In genomic region chr10:130136214-130137076, GRCh38 we compare ENCODE assay signal across 8 cellular contexts. TPM values are rescaled to one million over a fixed set of nuclear protein-coding genes. Genes with fewer than 3 reads are reported as not detected.
DNase-seq lines count a peak whose midpoint lies in the region; ATAC-seq, FAIRE-seq and TF ChIP-seq lines count a peak whose summit lies in the region.

TSS of gene GLRX3 (plus strand) at chr10:130136391. CDS start at chr10:130136421, 30 bp downstream.

- H3K27me3 ChIP-seq in SJSA1 (replicated peaks) (no peaks in the 10 kb centered on the region), neutrophil (peaks cover 28% of the 10 kb centered on the region)

- H3K9me3 Mint-ChIP-seq in activated naive CD4-positive, alpha-beta T cell treated with anti-CD3 and anti-CD28 coated beads for 36 hours, result no peaks in the 10 kb centered on the region

- H3K36me3 Mint-ChIP-seq in activated naive CD4-positive, alpha-beta T cell treated with anti-CD3 and anti-CD28 coated beads for 36 hours (ENCODE audit: low read depth), result peaks cover 4% of the 10 kb centered on the region

- H3K9me3 ChIP-seq in SJSA1 (replicated peaks) (no peaks in the 10 kb centered on the region), neutrophil (no peaks in the 10 kb centered on the region)

- peaks cover 6% of the 10 kb centered on the region for H3K27me3 Mint-ChIP-seq in activated naive CD4-positive, alpha-beta T cell treated with anti-CD3 and anti-CD28 coated beads for 36 hours (ENCODE audit: low read depth)

- TF ChIP-seq CTCF in neutrophil (IDR thresholded peaks at IDR 0.05), result no peak

- ATAC-seq in GM21825 (IDR thresholded peaks at IDR 0.05; ENCODE audit: unreplicated experiment), result peak; percentile 85

- intact Hi-C loops in activated naive CD4-positive, alpha-beta T cell treated with anti-CD3 and anti-CD28 coated beads for 36 hours (cut with micrococcal nuclease), result loop anchor here (1.0 to 2.0 kb wide), 3 partner anchors 25 to 669 kb away; partner anchors contain the start of gene MGMT

- peaks cover 48% of the 10 kb centered on the region for H3K4me1 Mint-ChIP-seq in activated naive CD4-positive, alpha-beta T cell treated with anti-CD3 and anti-CD28 coated beads for 36 hours (ENCODE audit: low read depth)

- CTCF ChIA-PET in activated naive CD4-positive, alpha-beta T cell treated with anti-CD3 and anti-CD28 coated beads for 36 hours (lab: Charles Lee), result interaction anchor here (1.7 to 3.3 kb wide), 2 partner anchors 9 to 26 kb away, joined by 7 to 21 read pairs; partner anchors contain the start of gene C10orf143

- H3K4me1 ChIP-seq in SJSA1 (replicated peaks), result peaks cover 19% of the 10 kb centered on the region
- H3K4me1 ChIP-seq in neutrophil (ENCODE audit: control insufficient read depth in 1 of 2, insufficient read depth in 1 of 2, low read depth in 1 of 2, low read length in 1 of 2), result peaks cover 16 to 18% of the 10 kb centered on the region in 2 experiments

- peaks cover 36% of the 10 kb centered on the region for H3K36me3 ChIP-seq in SJSA1
- H3K36me3 ChIP-seq in neutrophil, result no peaks in the 10 kb centered on the region

- peak; percentile 93 for DNase-seq in ELF-1 (ENCODE audit: low read depth, low spot score)
- peak; percentile 72 for DNase-seq in LHCN-M2 (ENCODE audit: low read depth)
- peak; percentile 88 to 89 for DNase-seq in SJSA1 (ENCODE audit: low read depth in 1 of 2, low spot score in 2 of 2)
- DNase-seq in activated naive CD4-positive, alpha-beta T cell treated with anti-CD3 and anti-CD28 coated beads for 36 hours, result peak; percentile 86
- DNase-seq in frontal cortex (ENCODE audit: low spot score in 2 of 2), result peak; percentile 98
- DNase-seq in substantia nigra (lab: John Stamatoyannopoulos, UW), result peak in 48 of 49 donors; percentile 22 to 90 (median 70)

- peak within 1 kb of the TSS; percentile 91 for H3K4me3 Mint-ChIP-seq in activated naive CD4-positive, alpha-beta T cell treated with anti-CD3 and anti-CD28 coated beads for 36 hours

- H3K27ac ChIP-seq in SJSA1, result peak within 1 kb of the TSS; percentile 57
- H3K27ac ChIP-seq in neutrophil, result peak within 1 kb of the TSS; percentile 62
- H3K27ac ChIP-seq in substantia nigra (ENCODE audit: low read depth, low read length, poor library complexity, severe bottlenecking), result peak within 1 kb of the TSS; percentile 68

- no peak for FAIRE-seq in frontal cortex (lab: Jason Lieb, UNC)

- H3K4me3 ChIP-seq in SJSA1 (peak within 1 kb of the TSS; percentile 95), neutrophil (ENCODE audit: low read depth in 1 of 2, low read length in 1 of 2) (peak within 1 kb of the TSS; percentile 81 to 96)

- peak within 1 kb of the TSS; percentile 75 for H3K27ac Mint-ChIP-seq in activated naive CD4-positive, alpha-beta T cell treated with anti-CD3 and anti-CD28 coated beads for 36 hours

RNA-seq across cellular contexts. Expression of gene GLRX3, which starts in this region (rescaled TPM):
- total RNA-seq in LHCN-M2 (2014; rRNA removed) (133 and 163 TPM in 2 replicates), frontal cortex (68.5 TPM)
- polyA plus RNA-seq in LHCN-M2 (2012), result 104 TPM
- total RNA-seq in SJSA1 (2014; rRNA removed; shearing (Covaris generic)), result 221 and 282 TPM in 2 replicates
- total RNA-seq in activated naive CD4-positive, alpha-beta T cell treated with anti-CD3 and anti-CD28 coated beads for 36 hours, result 10 to 100 TPM; 86.2 to 86.5 TPM

Comparison
In these comparisons a context has a peak if more than half of its experiments do, and no peak if none do; other contexts are left out.
1. Peak in every context shown above with its lines: DNase-seq, ATAC-seq, H3K4me3 ChIP-seq and H3K27ac ChIP-seq.